In genomic region chr19:17847538-17848366, GRCh38 we compare ENCODE assay signal across 7 cellular contexts. TPM values are rescaled to one million over a fixed set of nuclear protein-coding genes. Genes with fewer than 3 reads are reported as not detected.
DNase-seq lines count a peak whose midpoint lies in the region; ATAC-seq, FAIRE-seq and TF ChIP-seq lines count a peak whose summit lies in the region.

JAK3 (minus strand) TSS chr19:17847982; CDS start chr19:17844417, 3,565 bp downstream.

- 0 out of 4 replicates have a peak, but pooled peaks of 1 of the 2 experiments have one; percentile 48 for TF ChIP-seq EP300 in HepG2 (IDR thresholded peaks at IDR 0.05; ENCODE audit: low read depth in 2 of 2, low read length in 2 of 2)
- peak; percentile 65; the same call in 1 of the 2 replicates for TF ChIP-seq EP300 in HepG2 (CRISPR knock-in tag; IDR thresholded peaks at IDR 0.05; ENCODE audit: borderline replicate concordance)

- POLR2A ChIA-PET in HepG2 (lab: Yijun Ruan, JAX): interaction anchor here (0.9 to 3.7 kb wide), 7 partner anchors 12 to 81 kb away, joined by 3 to 49 read pairs (median 4); partner anchors contain the start of genes B3GNT3 and RPL18A

- peak within 1 kb of the TSS; percentile 63 for H3K4me3 Mint-ChIP-seq in chondrocyte (ENCODE audit: unreplicated experiment)

- TF ChIP-seq POLR2A in GM18951 (IDR thresholded peaks at IDR 0.05; ENCODE audit: extremely low read depth, insufficient read depth, insufficient read length) (peak; percentile 80), HepG2 (IDR thresholded peaks at IDR 0.05; ENCODE audit: insufficient read depth in 1 of 2, low read depth in 2 of 2, low read length in 2 of 2) (peak; percentile 22 to 79; a peak in 3 of 4 replicates)

- no peaks in the 10 kb centered on the region for H4K20me1 ChIP-seq in HepG2 (ENCODE audit: insufficient read depth, low read length)

- no peaks in the 10 kb centered on the region for H3K79me2 ChIP-seq in HepG2 (ENCODE audit: insufficient read depth, low read length)

- no peaks in the 10 kb centered on the region for H3K36me3 Mint-ChIP-seq in chondrocyte (ENCODE audit: low read depth)

- H3K4me2 ChIP-seq in HepG2 (ENCODE audit: low read depth, low read length): peak within 1 kb of the TSS; percentile 84

- peaks cover 0 to under 1% of the 10 kb centered on the region in 2 experiments; a peak in 2 of 5 replicates for H3K36me3 ChIP-seq in HepG2 (replicated peaks in 1 of 2; ENCODE audit: control insufficient read depth in 1 of 2, insufficient read depth in 2 of 2, low read length in 2 of 2)

- no peak within 1 kb of the TSS for H2AFZ ChIP-seq in HepG2 (ENCODE audit: low read length)

- H3K27me3 ChIP-seq in HepG2 (ENCODE audit: control insufficient read depth in 1 of 2, insufficient read depth in 2 of 2, low read length in 2 of 2): no peaks in the 10 kb centered on the region; a peak in 1 of 5 replicates

- peak within 1 kb of the TSS; percentile 50 to 64 (median 60) for H3K4me3 ChIP-seq in HepG2 (replicated peaks in 1 of 3; ENCODE audit: insufficient read depth in 1 of 3, low read depth in 2 of 3, low read length in 3 of 3)

- H3K4me1 Mint-ChIP-seq in chondrocyte (ENCODE audit: low read depth): peaks cover 8% of the 10 kb centered on the region

- no peaks in the 10 kb centered on the region for H3K9me3 Mint-ChIP-seq in chondrocyte (ENCODE audit: low read depth)

- peak; percentile 92 for DNase-seq in activated CD4-positive, alpha-beta T cell treated with anti-CD3 and anti-CD28 coated beads for 4 hours
- no peak for DNase-seq in chondrocyte (ENCODE audit: low spot score)
- peak; percentile 59 for DNase-seq in HepG2 (ENCODE audit: low spot score)
- DNase-seq in stimulated activated CD4-positive, alpha-beta T cell treated with anti-CD3 and anti-CD28 coated beads, Interleukin-2, amount 100 ng/mL, for 48 hours: peak; percentile 83 to 85
- DNase-seq in foreskin melanocyte: no peak

- in situ Hi-C loops in GM18951 (cut with MboI; ENCODE audit: low sequenced_read_pairs, unreplicated experiment) (no loop called here), HepG2 (cut with HindIII; ENCODE audit: extremely low pct_ligation_motif_present, low pct_unique_long_range_greater_than_20kb) (loop anchor here (5.0 kb wide), 1 partner anchor 50 kb away; the partner anchor contains the start of gene B3GNT3)

- WGBS in HepG2 (ENCODE audit: low lambda C conversion rate): 3% methylated on average over 7 of the region's 40 CpGs

- no peak for FAIRE-seq in HepG2 (lab: Jason Lieb, UNC)

- H3K4me1 ChIP-seq in HepG2 (ENCODE audit: insufficient read depth, low read length): peaks cover 43% of the 10 kb centered on the region

- TF ChIP-seq RAD21 in HepG2 (CRISPR knock-in tag; IDR thresholded peaks at IDR 0.05): no peak

- CTCF ChIA-PET in HepG2 (lab: Yijun Ruan, JAX; ENCODE audit: low intra/inter-chr PET ratio, low total read pairs): no interaction called here

- no TSS peak for BruUV-seq in HepG2 (replicated peaks; lab: Mats Ljungman, UMichigan)

- ATAC-seq in HG03571 (IDR thresholded peaks at IDR 0.05; ENCODE audit: unreplicated experiment) (peak; percentile 66), HepG2 (peak; percentile 83)

- peak within 1 kb of the TSS; percentile 65; the same call in 1 of the 2 replicates for H3K9ac ChIP-seq in HepG2 (ENCODE audit: insufficient read depth, low read depth, low read length)

- no peak for TF ChIP-seq CTCF in chondrocyte (IDR thresholded peaks at IDR 0.05)
- peak; percentile 16; the same call in 1 of the 2 replicates for TF ChIP-seq CTCF in HepG2 (CRISPR knock-in tag; IDR thresholded peaks at IDR 0.05)

- H3K27ac ChIP-seq in HepG2 (ENCODE audit: extremely low read length, insufficient read depth, low read length): peak within 1 kb of the TSS; percentile 67

- H3K9me3 ChIP-seq in HepG2 (ENCODE audit: low read length): no peaks in the 10 kb centered on the region

- intact Hi-C loops in HepG2 (cut with micrococcal nuclease; ENCODE audit: unreplicated experiment): no loop called here

- peak within 1 kb of the TSS; percentile 88 for H3K27ac Mint-ChIP-seq in chondrocyte (ENCODE audit: unreplicated experiment)

- no peaks in the 10 kb centered on the region for H3K27me3 Mint-ChIP-seq in chondrocyte (ENCODE audit: low read depth)

TF ChIP-seq in HepG2, 621 proteins besides CTCF, POLR2A, EP300 and RAD21 (continues in another document):
- TF ChIP-seq TEF (CRISPR knock-in tag; IDR thresholded peaks at IDR 0.05): no peak
- no peak for TF ChIP-seq ZNF660 (CRISPR knock-in tag; IDR thresholded peaks at IDR 0.05; ENCODE audit: borderline replicate concordance, low read depth)
- TF ChIP-seq, protein P1, sequence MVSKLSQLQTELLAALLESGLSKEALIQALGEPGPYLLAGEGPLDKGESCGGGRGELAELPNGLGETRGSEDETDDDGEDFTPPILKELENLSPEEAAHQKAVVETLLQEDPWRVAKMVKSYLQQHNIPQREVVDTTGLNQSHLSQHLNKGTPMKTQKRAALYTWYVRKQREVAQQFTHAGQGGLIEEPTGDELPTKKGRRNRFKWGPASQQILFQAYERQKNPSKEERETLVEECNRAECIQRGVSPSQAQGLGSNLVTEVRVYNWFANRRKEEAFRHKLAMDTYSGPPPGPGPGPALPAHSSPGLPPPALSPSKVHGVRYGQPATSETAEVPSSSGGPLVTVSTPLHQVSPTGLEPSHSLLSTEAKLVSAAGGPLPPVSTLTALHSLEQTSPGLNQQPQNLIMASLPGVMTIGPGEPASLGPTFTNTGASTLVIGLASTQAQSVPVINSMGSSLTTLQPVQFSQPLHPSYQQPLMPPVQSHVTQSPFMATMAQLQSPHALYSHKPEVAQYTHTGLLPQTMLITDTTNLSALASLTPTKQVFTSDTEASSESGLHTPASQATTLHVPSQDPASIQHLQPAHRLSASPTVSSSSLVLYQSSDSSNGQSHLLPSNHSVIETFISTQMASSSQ (IDR thresholded peaks at IDR 0.05; ENCODE audit: low read depth): no peak
- TF ChIP-seq, protein P1 (CRISPR knock-in tag; IDR thresholded peaks at IDR 0.05; ENCODE audit: borderline replicate concordance): 0 out of 2 replicates have a peak, but pooled peaks have one; percentile 45
- TF ChIP-seq ZNF766 (CRISPR knock-in tag; IDR thresholded peaks at IDR 0.05; ENCODE audit: borderline replicate concordance): no peak
- peak; percentile 56; the same call in 1 of the 2 replicates for TF ChIP-seq ELF3 (CRISPR knock-in tag; IDR thresholded peaks at IDR 0.05)

RNA-seq across cellular contexts. Expression of gene JAK3, which starts in this region (rescaled TPM):
- total RNA-seq in chondrocyte: 2.3 to 7.7 TPM (median 6.9 TPM) in 3 replicates
- total RNA-seq in HepG2 (2016; rRNA removed; fragmentation: Illumina TruSeq; extraction: Trizol): 2.8 and 3.4 TPM in 2 replicates
- total RNA-seq in HepG2 (2016; cell fraction: cytosol; rRNA removed; fragmentation: Illumina TruSeq; extraction: Trizol; ENCODE audit: low read depth): 1.2 and 1.3 TPM in 2 replicates
- 2.5 and 3.4 TPM in 2 replicates for total RNA-seq in HepG2 (2016; cell fraction: insoluble cytoplasmic fraction; rRNA removed; fragmentation: Illumina TruSeq; extraction: Trizol)
- total RNA-seq in HepG2 (2016; cell fraction: membrane; rRNA removed; fragmentation: Illumina TruSeq; extraction: Trizol): 0.72 and 1.3 TPM in 2 replicates
- total RNA-seq in HepG2 (2016; cell fraction: nucleus; rRNA removed; fragmentation: Illumina TruSeq; extraction: Trizol): 4.4 and 4.8 TPM in 2 replicates
- 18.6 and 30.1 TPM in 2 replicates for polyA plus RNA-seq in HepG2 (2011; rRNA removed)
- polyA plus RNA-seq in HepG2 (2011; cell fraction: cytosol; rRNA removed): 8.8 and 10.2 TPM in 2 replicates
- 106 and 107 TPM in 2 replicates for polyA plus RNA-seq in HepG2 (2011; cell fraction: nucleus; rRNA removed)
- polyA plus RNA-seq in HepG2 (2012): 6.1 and 10.2 TPM in 2 replicates
- polyA plus RNA-seq in HepG2 (2016; cell fraction: cytosol; fragmentation: Illumina TruSeq; extraction: Trizol; ENCODE audit: low read depth): 0.15 and 0.17 TPM in 2 replicates
- 1.3 and 1.7 TPM in 2 replicates for polyA plus RNA-seq in HepG2 (2016; cell fraction: insoluble cytoplasmic fraction; fragmentation: Illumina TruSeq; extraction: Trizol; ENCODE audit: low read depth)
- polyA plus RNA-seq in HepG2 (2016; cell fraction: membrane; fragmentation: Illumina TruSeq; extraction: Trizol; ENCODE audit: low read depth): 0.35 and 0.45 TPM in 2 replicates
- polyA plus RNA-seq in HepG2 (2016; cell fraction: nucleus; fragmentation: Illumina TruSeq; extraction: Trizol; ENCODE audit: insufficient read depth, low read depth): 10.2 and 12.3 TPM in 2 replicates
- polyA minus RNA-seq in HepG2 (2011; rRNA and poly(A)+ RNA removed; ENCODE audit: low replicate concordance): 1.7 and 37.2 TPM in 2 replicates
- 13.1 and 19.0 TPM in 2 replicates for polyA minus RNA-seq in HepG2 (2011; cell fraction: cytosol; rRNA and poly(A)+ RNA removed)
- 23.9 and 29.3 TPM in 2 replicates for polyA minus RNA-seq in HepG2 (2011; cell fraction: nucleus; rRNA and poly(A)+ RNA removed)

Comparison
In these comparisons a context has a peak if more than half of its experiments do, and no peak if none do; other contexts are left out.
1. DNase-seq: peak in activated CD4-positive, alpha-beta T cell treated with anti-CD3 and anti-CD28 coated beads for 4 hours (2 of 2), HepG2 (single experiment) and stimulated activated CD4-positive, alpha-beta T cell treated with anti-CD3 and anti-CD28 coated beads, Interleukin-2, amount 100 ng/mL, for 48 hours (2 of 2); none in chondrocyte (single experiment) and foreskin melanocyte (single experiment).